In the genomic region with DNA sequence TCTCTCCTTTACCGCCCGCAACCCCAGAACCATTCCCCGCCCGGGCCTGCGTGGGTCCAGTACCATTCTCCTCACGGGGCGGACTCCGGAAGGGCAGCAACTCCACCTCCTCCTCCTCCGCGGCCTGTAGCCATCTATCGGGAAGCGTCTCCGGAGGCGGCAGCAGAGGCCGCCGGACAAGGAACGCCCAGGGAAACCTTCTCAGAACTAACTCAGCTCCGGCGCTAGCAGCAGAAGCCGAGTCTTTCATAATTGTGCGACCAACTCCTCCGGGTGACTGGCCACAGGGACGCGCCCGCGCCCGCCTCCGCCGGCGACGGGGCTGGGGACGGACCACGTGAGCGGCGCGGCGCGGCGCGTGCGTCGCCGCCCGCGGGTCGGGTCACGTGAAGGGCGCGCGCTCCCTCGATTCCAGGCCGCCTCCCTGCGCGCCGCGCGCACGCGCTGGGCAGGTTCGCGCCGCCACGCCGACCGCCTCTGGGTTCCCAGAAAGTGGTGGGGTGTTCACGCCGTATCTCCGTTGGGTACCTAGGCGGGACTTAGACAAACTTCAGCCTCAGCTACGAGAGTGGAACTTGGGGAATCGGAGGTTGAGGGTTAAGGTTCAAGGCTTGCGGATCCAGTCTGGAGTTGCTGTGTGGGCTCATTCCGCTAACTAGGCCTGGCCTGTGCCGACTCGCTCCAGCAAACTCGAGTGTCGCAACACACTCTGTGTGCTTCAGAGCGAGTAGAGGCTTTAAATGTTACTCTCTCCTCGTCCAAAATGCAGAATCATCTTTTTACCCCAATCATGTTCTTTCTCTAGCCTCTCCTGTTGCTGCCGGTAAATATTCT, we compare ENCODE assay signal across 8 cellular contexts. TPM values are rescaled to one million over a fixed set of nuclear protein-coding genes. Genes with fewer than 3 reads are reported as not detected.
DNase-seq lines count a peak whose midpoint lies in the region; TF ChIP-seq lines count a peak whose summit lies in the region.

A gene with protein sequence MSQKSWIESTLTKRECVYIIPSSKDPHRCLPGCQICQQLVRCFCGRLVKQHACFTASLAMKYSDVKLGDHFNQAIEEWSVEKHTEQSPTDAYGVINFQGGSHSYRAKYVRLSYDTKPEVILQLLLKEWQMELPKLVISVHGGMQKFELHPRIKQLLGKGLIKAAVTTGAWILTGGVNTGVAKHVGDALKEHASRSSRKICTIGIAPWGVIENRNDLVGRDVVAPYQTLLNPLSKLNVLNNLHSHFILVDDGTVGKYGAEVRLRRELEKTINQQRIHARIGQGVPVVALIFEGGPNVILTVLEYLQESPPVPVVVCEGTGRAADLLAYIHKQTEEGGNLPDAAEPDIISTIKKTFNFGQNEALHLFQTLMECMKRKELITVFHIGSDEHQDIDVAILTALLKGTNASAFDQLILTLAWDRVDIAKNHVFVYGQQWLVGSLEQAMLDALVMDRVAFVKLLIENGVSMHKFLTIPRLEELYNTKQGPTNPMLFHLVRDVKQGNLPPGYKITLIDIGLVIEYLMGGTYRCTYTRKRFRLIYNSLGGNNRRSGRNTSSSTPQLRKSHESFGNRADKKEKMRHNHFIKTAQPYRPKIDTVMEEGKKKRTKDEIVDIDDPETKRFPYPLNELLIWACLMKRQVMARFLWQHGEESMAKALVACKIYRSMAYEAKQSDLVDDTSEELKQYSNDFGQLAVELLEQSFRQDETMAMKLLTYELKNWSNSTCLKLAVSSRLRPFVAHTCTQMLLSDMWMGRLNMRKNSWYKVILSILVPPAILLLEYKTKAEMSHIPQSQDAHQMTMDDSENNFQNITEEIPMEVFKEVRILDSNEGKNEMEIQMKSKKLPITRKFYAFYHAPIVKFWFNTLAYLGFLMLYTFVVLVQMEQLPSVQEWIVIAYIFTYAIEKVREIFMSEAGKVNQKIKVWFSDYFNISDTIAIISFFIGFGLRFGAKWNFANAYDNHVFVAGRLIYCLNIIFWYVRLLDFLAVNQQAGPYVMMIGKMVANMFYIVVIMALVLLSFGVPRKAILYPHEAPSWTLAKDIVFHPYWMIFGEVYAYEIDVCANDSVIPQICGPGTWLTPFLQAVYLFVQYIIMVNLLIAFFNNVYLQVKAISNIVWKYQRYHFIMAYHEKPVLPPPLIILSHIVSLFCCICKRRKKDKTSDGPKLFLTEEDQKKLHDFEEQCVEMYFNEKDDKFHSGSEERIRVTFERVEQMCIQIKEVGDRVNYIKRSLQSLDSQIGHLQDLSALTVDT (N-terminal part only) (minus strand): TSS at position 330 of the 834 bp plus-strand sequence. CDS start 264 bp downstream, at position 66.

- peaks cover 15% of the 10 kb centered on the region for H3K4me1 Mint-ChIP-seq in endodermal cell

- peak within 1 kb of the TSS; percentile 89 for H3K4me3 ChIP-seq in NT2/D1 (ENCODE audit: insufficient read length, low read depth)
- peak within 1 kb of the TSS; percentile 96 for H3K4me3 ChIP-seq in endodermal cell (ENCODE audit: low read length)
- peak within 1 kb of the TSS; percentile 89 for H3K4me3 ChIP-seq in mesodermal cell (ENCODE audit: extremely low read depth, insufficient read depth, low read length, poor library complexity, severe bottlenecking)

- H3K9me3 Mint-ChIP-seq in endodermal cell: no peaks in the 10 kb centered on the region

- peak within 1 kb of the TSS; percentile 100 for H3K4me3 Mint-ChIP-seq in endodermal cell

- H3K4me1 ChIP-seq in NT2/D1 (ENCODE audit: insufficient read depth, insufficient read length) (no peaks in the 10 kb centered on the region), endodermal cell (ENCODE audit: control insufficient read depth, insufficient read depth, low read length) (no peaks in the 10 kb centered on the region), mesodermal cell (ENCODE audit: control insufficient read depth, insufficient read depth, low read length, poor library complexity, severe bottlenecking) (no peaks in the 10 kb centered on the region)

- no peaks in the 10 kb centered on the region for H3K9me3 ChIP-seq in NT2/D1 (ENCODE audit: insufficient read depth, low read length)
- H3K9me3 ChIP-seq in endodermal cell (ENCODE audit: control insufficient read depth, low read length): no peaks in the 10 kb centered on the region
- no peaks in the 10 kb centered on the region for H3K9me3 ChIP-seq in mesodermal cell (ENCODE audit: control insufficient read depth, low read length)

- H3K27me3 ChIP-seq in NT2/D1 (ENCODE audit: insufficient read depth, insufficient read length): no peaks in the 10 kb centered on the region
- H3K27me3 ChIP-seq in endodermal cell (ENCODE audit: control insufficient read depth, insufficient read depth, low read length, poor library complexity, severe bottlenecking): no peaks in the 10 kb centered on the region

- DNase-seq in COLO668 (lab: John Stamatoyannopoulos, UW; ENCODE audit: unreplicated experiment): peak; percentile 96
- DNase-seq in GM20000 (ENCODE audit: low spot score): peak; percentile 93
- peak; percentile 89 for DNase-seq in HT-29 (ENCODE audit: low spot score)
- DNase-seq in NT2/D1 (ENCODE audit: low read depth, low spot score): peak; percentile 62
- DNase-seq in activated CD8-positive, alpha-beta memory T cell treated with anti-CD3 and anti-CD28 coated beads, Interleukin-2, amount 50 U/mL, for 1 hour (ENCODE audit: extremely low read depth): peak; percentile 47
- DNase-seq in endodermal cell: peak; percentile 92
- DNase-seq in stimulated activated CD8-positive, alpha-beta memory T cell treated with anti-CD3 and anti-CD28 coated beads, Interleukin-15, amount 100 ng/mL, for 4 hours (ENCODE audit: low read depth in 2 of 2): peak; percentile 75 to 85

- WGBS in endodermal cell (ENCODE audit: insufficient coverage in 1 of 2, insufficient read length in 1 of 2), 2 experiments: 2% methylated on average over 39 to 80 of the region's 80 CpGs
- WGBS in mesodermal cell (ENCODE audit: insufficient coverage in 2 of 2), 2 experiments: 0 to 1% methylated on average over 61 to 63 of the region's 80 CpGs

- peak within 1 kb of the TSS; percentile 89 for H3K9ac ChIP-seq in NT2/D1 (ENCODE audit: insufficient read length, low read depth)
- H3K9ac ChIP-seq in endodermal cell (ENCODE audit: extremely low read depth, low read length, poor library complexity, severe bottlenecking): peak within 1 kb of the TSS; percentile 92

- TF ChIP-seq CTCF in GM20000 (IDR thresholded peaks at IDR 0.05; ENCODE audit: extremely low read depth, missing control alignments): no peak
- TF ChIP-seq CTCF in endodermal cell (conservative IDR thresholded peaks at IDR 0.05): peak; percentile 16

- H3K36me3 Mint-ChIP-seq in endodermal cell (ENCODE audit: low read depth): peaks cover 25% of the 10 kb centered on the region

- H3K27ac ChIP-seq in endodermal cell (ENCODE audit: low read depth, low read length) (peak within 1 kb of the TSS; percentile 84), mesodermal cell (ENCODE audit: low read depth, low read length, severe bottlenecking) (peak within 1 kb of the TSS; percentile 92)

- peaks cover 2% of the 10 kb centered on the region for H3K27me3 Mint-ChIP-seq in endodermal cell (ENCODE audit: insufficient read depth)

- peak within 1 kb of the TSS; percentile 99 for H3K27ac Mint-ChIP-seq in endodermal cell

- H3K36me3 ChIP-seq in NT2/D1 (ENCODE audit: insufficient read depth, insufficient read length, low read length): peaks cover 15% of the 10 kb centered on the region
- H3K36me3 ChIP-seq in endodermal cell (ENCODE audit: control insufficient read depth, insufficient read depth, low read length): peaks cover 11% of the 10 kb centered on the region
- H3K36me3 ChIP-seq in mesodermal cell (ENCODE audit: control insufficient read depth, insufficient read depth, low read length): peaks cover 28% of the 10 kb centered on the region

RNA-seq across cellular contexts. Expression of the gene that starts here (rescaled TPM):
- 12.9 and 17.1 TPM in 2 replicates for total RNA-seq in HT-29 (2014; rRNA removed; shearing (Covaris generic))
- 10 to 100 TPM; 42.7 to 46.4 TPM for total RNA-seq in endodermal cell
- 19.6 TPM for polyA plus RNA-seq in endodermal cell (2013, experiment 1 of 2)
- 16.8 TPM for polyA plus RNA-seq in endodermal cell (2013, experiment 2 of 2)
- 17.9 TPM for polyA plus RNA-seq in mesodermal cell (2013, experiment 1 of 2)
- polyA plus RNA-seq in mesodermal cell (2013, experiment 2 of 2): 28.2 TPM

Comparison
In these comparisons a context has a peak if more than half of its experiments do, and no peak if none do; other contexts are left out.
1. Peak in every context shown above with its lines: DNase-seq, H3K4me3 ChIP-seq and H3K27ac ChIP-seq.